ENCODE assay signal across 12 cellular contexts in genomic region chr14:32366995-32367394, GRCh38. TPM values are rescaled to one million over a fixed set of nuclear protein-coding genes. Genes with fewer than 3 reads are reported as not detected.
DNase-seq lines count a peak whose midpoint lies in the region; ATAC-seq and TF ChIP-seq lines count a peak whose summit lies in the region.
"Had no signal": no experiment of that assay in that cellular context is flagged by ENCODE, and none has a peak within 500 bp of the region (broad histone marks: within the 10 kb centered on the region; RNA-seq: fewer than 3 reads in every experiment).

No MANE protein-coding gene starts in this region.

- no peak for ATAC-seq in HG03521 (IDR thresholded peaks at IDR 0.05; ENCODE audit: unreplicated experiment)
- ATAC-seq: body of pancreas; Panc1; stimulated activated memory B cell treated with anti-CD40 and anti-IgM and Interleukin-4, amounts not matched to agents 10 μg/mL and 1 μg/mL and 100 μg/mL, for 72 hours had no signal

- H3K9me3 ChIP-seq in SJCRH30 (replicated peaks) = no peaks in the 10 kb centered on the region
- no peaks in the 10 kb centered on the region for H3K9me3 ChIP-seq in Caco-2
- H3K9me3 ChIP-seq: A549, body of pancreas had no signal

- DNase-seq in NCI-H1417 (lab: John Stamatoyannopoulos, UW) (peak in 2 of 3 experiments; percentile 40 to 52), NCI-H1417 treated with DMSO at 0.1 percent for 48 hours (lab: John Stamatoyannopoulos, UW) (no peak), SJCRH30 (peak; percentile 59 to 65), fibroblast of the aortic adventitia (ENCODE audit: low read depth) (peak; percentile 61), smooth muscle cell of the brain vasculature (ENCODE audit: low read depth, low spot score) (peak; percentile 60), Caco-2 (no peak), amniotic stem cell (lab: John Stamatoyannopoulos, UW) (no peak)
- DNase-seq: body of pancreas had no signal

- TF ChIP-seq CTCF in fibroblast of the aortic adventitia (IDR thresholded peaks at IDR 0.05; ENCODE audit: insufficient read depth, low read length) = no peak
- TF ChIP-seq CTCF in Caco-2 (IDR thresholded peaks at IDR 0.05; ENCODE audit: insufficient read depth in 1 of 2, low read depth in 1 of 2, low read length in 1 of 2, severe bottlenecking in 1 of 2, unreplicated experiment in 1 of 2) = no peak

- no peak overlapping the region for H3K4me3 Mint-ChIP-seq in Caco-2 (ENCODE audit: unreplicated experiment)
- H3K4me3 Mint-ChIP-seq: stimulated activated memory B cell treated with anti-CD40 and anti-IgM and Interleukin-4, amounts not matched to agents 10 μg/mL and 1 μg/mL and 100 μg/mL, for 72 hours had no signal

- H3K27ac ChIP-seq in SJCRH30 = peak overlapping the region; percentile 21; the same call in 1 of the 2 replicates
- H3K27ac ChIP-seq: body of pancreas had no signal

- peaks cover 9% of the 10 kb centered on the region for H3K9me3 Mint-ChIP-seq in Caco-2 (ENCODE audit: unreplicated experiment)

- no peaks in the 10 kb centered on the region for H3K27me3 Mint-ChIP-seq in Caco-2 (ENCODE audit: insufficient read depth, unreplicated experiment)
- H3K27me3 Mint-ChIP-seq: stimulated activated memory B cell treated with anti-CD40 and anti-IgM and Interleukin-4, amounts not matched to agents 10 μg/mL and 1 μg/mL and 100 μg/mL, for 72 hours had no signal

- no peak overlapping the region for H3K27ac Mint-ChIP-seq in Caco-2 (ENCODE audit: unreplicated experiment)
- H3K27ac Mint-ChIP-seq: stimulated activated memory B cell treated with anti-CD40 and anti-IgM and Interleukin-4, amounts not matched to agents 10 μg/mL and 1 μg/mL and 100 μg/mL, for 72 hours had no signal

- H3K4me1 ChIP-seq in SJCRH30 = peaks cover 18% of the 10 kb centered on the region
- H3K4me1 ChIP-seq in Caco-2 = peaks cover 10% of the 10 kb centered on the region
- H3K4me1 ChIP-seq: body of pancreas had no signal

- POLR2A ChIA-PET in Caco-2 (lab: Charles Lee) = no interaction called here

- CTCF ChIA-PET in Caco-2 (lab: Charles Lee) = no interaction called here

- no peaks in the 10 kb centered on the region for H3K36me3 ChIP-seq in SJCRH30
- no peaks in the 10 kb centered on the region for H3K36me3 ChIP-seq in Caco-2 (ENCODE audit: control insufficient read depth, insufficient read depth, low read length)

- H3K27me3 ChIP-seq in SJCRH30 (no peaks in the 10 kb centered on the region), Caco-2 (replicated peaks; ENCODE audit: control insufficient read depth, insufficient read depth, low read length) (no peaks in the 10 kb centered on the region)
- H3K27me3 ChIP-seq: body of pancreas had no signal

- H3K4me1 Mint-ChIP-seq in Caco-2 (ENCODE audit: low read depth, unreplicated experiment) = peaks cover 32% of the 10 kb centered on the region

- BruUV-seq in Caco-2 (replicated peaks; lab: Mats Ljungman, UMichigan) = no TSS peak

- no peak overlapping the region; the same call in 1 of the 2 replicates for H3K4me3 ChIP-seq in SJCRH30
- H3K4me3 ChIP-seq in fibroblast of the aortic adventitia (ENCODE audit: low read depth, low read length) = no peak overlapping the region
- H3K4me3 ChIP-seq in Caco-2 (ENCODE audit: low read depth, low read length) = no peak overlapping the region
- H3K4me3 ChIP-seq: A549, body of pancreas had no signal

- no peaks in the 10 kb centered on the region for H3K36me3 Mint-ChIP-seq in Caco-2 (ENCODE audit: insufficient read depth, unreplicated experiment)
- H3K36me3 Mint-ChIP-seq: stimulated activated memory B cell treated with anti-CD40 and anti-IgM and Interleukin-4, amounts not matched to agents 10 μg/mL and 1 μg/mL and 100 μg/mL, for 72 hours had no signal

- intact Hi-C loops in Caco-2 (cut with micrococcal nuclease; ENCODE audit: unreplicated experiment) = loop anchor here (1.0 to 2.0 kb wide), 2 partner anchors 34 to 112 kb away; no protein-coding TSS in a partner anchor

RNA-seq across cellular contexts. Expression of gene AKAP6, which starts 37.9 kb away (rescaled TPM):
- total RNA-seq in SJCRH30 (2014; rRNA removed; shearing (Covaris generic)) = 11.4 and 14.6 TPM in 2 replicates
- total RNA-seq in fibroblast of the aortic adventitia (ENCODE audit: low replicate concordance) (0.33 and 2.2 TPM in 2 replicates), Caco-2 (2022) (3.0 and 3.4 TPM in 2 replicates)

Comparison
In these comparisons a context has a peak if more than half of its experiments do, and no peak if none do; other contexts are left out.
1. DNase-seq: peak in NCI-H1417 (2 of 3), SJCRH30 (2 of 2), fibroblast of the aortic adventitia (single experiment) and smooth muscle cell of the brain vasculature (single experiment); none in NCI-H1417 treated with DMSO at 0.1 percent for 48 hours (single experiment), Caco-2 (0 of 2) and amniotic stem cell (single experiment).